1 cellular context compared by ENCODE assay signal in the genomic region with DNA sequence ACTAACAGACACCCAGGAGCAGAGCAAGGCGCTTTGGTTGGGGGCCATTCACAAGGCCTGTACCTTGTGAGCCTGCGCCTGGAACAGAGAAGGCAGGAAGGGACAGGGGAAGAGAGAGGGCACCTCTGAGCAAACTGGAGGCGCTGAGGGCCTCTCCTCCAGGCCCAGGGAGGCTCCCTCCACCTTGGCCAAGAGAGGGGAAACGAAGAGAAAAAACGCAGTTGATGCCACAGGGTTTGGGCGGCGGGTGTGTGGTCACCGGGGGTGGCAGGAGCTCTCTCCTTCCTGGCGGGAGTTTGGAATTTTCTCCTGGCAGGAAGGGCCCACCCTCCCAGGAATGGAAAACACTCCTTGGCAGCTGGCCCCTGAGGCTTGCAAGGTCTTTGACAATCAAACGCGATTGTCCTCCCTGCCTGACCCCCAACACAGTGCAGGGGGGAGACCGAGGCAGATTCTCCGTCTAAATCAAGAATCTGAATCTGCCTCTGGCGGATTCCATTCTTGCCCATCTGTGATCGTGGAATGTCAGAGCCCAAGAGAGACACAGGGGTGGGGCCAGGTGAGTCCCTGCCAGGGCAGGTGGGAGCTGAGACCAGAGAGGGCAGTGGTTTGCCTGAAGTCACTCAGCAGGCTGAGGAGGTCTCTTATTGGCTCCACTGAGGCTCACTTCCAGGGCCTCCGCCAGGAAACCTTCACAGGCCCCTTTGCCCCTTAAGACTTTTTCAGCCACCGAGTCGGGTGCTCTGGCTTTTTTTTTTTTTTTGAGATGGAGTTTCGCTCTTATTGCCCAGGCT.
TF ChIP-seq lines count a peak whose summit lies in the region.

No MANE protein-coding gene starts in this region.

TF ChIP-seq in K562, 482 proteins besides CTCF, POLR2A, EP300 and RAD21:
- peak; percentile 67 for TF ChIP-seq ZBTB33 (CRISPR knock-in tag; IDR thresholded peaks at IDR 0.05)
- TF ChIP-seq GABPA (tag; conservative IDR thresholded peaks at IDR 0.05; ENCODE audit: low read depth): no peak
- peak; percentile 32; the same call in 1 of the 2 replicates for TF ChIP-seq BCOR (IDR thresholded peaks at IDR 0.05)
TF ChIP-seq in K562: peak in this region for 2.
